ENCODE assay signal across 1 cellular context in the genomic region with DNA sequence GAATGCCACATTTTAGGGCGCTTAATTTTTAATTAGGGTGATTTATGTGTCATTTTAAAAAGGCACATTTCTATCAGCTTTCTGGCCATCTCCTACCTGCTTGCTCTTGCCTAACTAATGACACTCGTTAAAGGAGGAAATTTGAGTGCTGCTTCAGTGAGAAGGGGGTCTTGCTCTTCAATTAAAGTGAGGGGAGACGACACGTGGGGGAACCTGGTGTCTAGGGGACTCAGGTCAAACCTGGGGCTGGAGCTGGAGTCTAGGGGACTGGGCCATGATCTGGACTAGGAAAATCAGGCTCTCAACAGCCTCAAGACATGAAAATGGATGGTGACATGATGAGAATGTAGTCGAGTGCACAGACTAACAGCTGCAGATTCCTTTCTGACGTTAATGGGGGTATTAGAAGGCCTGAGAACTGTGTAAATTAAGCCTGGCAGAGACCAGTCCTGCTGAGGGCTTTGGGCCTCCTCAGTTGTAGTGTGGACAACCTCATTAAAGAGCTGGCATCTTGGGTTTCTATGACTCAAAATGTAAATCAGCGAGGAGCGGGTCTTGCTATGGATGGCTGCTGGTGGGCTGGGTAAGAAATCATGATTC.
TF ChIP-seq lines count a peak whose summit lies in the region.

No MANE protein-coding gene starts in this region.

TF ChIP-seq in GM23338, 12 proteins besides CTCF, POLR2A, EP300 and RAD21 (continued from another document):
- TF ChIP-seq, protein P1, sequence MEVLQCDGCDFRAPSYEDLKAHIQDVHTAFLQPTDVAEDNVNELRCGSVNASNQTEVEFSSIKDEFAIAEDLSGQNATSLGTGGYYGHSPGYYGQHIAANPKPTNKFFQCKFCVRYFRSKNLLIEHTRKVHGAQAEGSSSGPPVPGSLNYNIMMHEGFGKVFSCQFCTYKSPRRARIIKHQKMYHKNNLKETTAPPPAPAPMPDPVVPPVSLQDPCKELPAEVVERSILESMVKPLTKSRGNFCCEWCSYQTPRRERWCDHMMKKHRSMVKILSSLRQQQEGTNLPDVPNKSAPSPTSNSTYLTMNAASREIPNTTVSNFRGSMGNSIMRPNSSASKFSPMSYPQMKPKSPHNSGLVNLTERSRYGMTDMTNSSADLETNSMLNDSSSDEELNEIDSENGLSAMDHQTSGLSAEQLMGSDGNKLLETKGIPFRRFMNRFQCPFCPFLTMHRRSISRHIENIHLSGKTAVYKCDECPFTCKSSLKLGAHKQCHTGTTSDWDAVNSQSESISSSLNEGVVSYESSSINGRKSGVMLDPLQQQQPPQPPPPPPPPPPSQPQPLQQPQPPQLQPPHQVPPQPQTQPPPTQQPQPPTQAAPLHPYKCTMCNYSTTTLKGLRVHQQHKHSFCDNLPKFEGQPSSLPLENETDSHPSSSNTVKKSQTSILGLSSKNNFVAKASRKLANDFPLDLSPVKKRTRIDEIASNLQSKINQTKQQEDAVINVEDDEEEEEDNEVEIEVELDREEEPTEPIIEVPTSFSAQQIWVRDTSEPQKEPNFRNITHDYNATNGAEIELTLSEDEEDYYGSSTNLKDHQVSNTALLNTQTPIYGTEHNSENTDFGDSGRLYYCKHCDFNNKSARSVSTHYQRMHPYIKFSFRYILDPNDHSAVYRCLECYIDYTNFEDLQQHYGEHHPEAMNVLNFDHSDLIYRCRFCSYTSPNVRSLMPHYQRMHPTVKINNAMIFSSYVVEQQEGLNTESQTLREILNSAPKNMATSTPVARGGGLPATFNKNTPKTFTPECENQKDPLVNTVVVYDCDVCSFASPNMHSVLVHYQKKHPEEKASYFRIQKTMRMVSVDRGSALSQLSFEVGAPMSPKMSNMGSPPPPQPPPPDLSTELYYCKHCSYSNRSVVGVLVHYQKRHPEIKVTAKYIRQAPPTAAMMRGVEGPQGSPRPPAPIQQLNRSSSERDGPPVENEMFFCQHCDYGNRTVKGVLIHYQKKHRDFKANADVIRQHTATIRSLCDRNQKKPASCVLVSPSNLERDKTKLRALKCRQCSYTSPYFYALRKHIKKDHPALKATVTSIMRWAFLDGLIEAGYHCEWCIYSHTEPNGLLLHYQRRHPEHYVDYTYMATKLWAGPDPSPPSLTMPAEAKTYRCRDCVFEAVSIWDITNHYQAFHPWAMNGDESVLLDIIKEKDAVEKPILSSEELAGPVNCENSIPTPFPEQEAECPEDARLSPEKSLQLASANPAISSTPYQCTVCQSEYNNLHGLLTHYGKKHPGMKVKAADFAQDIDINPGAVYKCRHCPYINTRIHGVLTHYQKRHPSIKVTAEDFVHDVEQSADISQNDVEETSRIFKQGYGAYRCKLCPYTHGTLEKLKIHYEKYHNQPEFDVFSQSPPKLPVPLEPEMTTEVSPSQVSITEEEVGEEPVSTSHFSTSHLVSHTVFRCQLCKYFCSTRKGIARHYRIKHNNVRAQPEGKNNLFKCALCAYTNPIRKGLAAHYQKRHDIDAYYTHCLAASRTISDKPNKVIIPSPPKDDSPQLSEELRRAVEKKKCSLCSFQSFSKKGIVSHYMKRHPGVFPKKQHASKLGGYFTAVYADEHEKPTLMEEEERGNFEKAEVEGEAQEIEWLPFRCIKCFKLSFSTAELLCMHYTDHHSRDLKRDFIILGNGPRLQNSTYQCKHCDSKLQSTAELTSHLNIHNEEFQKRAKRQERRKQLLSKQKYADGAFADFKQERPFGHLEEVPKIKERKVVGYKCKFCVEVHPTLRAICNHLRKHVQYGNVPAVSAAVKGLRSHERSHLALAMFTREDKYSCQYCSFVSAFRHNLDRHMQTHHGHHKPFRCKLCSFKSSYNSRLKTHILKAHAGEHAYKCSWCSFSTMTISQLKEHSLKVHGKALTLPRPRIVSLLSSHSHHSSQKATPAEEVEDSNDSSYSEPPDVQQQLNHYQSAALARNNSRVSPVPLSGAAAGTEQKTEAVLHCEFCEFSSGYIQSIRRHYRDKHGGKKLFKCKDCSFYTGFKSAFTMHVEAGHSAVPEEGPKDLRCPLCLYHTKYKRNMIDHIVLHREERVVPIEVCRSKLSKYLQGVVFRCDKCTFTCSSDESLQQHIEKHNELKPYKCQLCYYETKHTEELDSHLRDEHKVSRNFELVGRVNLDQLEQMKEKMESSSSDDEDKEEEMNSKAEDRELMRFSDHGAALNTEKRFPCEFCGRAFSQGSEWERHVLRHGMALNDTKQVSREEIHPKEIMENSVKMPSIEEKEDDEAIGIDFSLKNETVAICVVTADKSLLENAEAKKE (CRISPR knock-in tag; IDR thresholded peaks at IDR 0.05) = no peak
- TF ChIP-seq POLR2AphosphoS5 (IDR thresholded peaks at IDR 0.05; ENCODE audit: low read depth) (no peak), CREB1 (CRISPR knock-in tag; IDR thresholded peaks at IDR 0.05; ENCODE audit: low read depth) (no peak), ZNF114 (CRISPR knock-in tag; IDR thresholded peaks at IDR 0.05) (no peak), JUNB (IDR thresholded peaks at IDR 0.05; ENCODE audit: unreplicated experiment) (no peak)
- TF ChIP-seq, protein P2, sequence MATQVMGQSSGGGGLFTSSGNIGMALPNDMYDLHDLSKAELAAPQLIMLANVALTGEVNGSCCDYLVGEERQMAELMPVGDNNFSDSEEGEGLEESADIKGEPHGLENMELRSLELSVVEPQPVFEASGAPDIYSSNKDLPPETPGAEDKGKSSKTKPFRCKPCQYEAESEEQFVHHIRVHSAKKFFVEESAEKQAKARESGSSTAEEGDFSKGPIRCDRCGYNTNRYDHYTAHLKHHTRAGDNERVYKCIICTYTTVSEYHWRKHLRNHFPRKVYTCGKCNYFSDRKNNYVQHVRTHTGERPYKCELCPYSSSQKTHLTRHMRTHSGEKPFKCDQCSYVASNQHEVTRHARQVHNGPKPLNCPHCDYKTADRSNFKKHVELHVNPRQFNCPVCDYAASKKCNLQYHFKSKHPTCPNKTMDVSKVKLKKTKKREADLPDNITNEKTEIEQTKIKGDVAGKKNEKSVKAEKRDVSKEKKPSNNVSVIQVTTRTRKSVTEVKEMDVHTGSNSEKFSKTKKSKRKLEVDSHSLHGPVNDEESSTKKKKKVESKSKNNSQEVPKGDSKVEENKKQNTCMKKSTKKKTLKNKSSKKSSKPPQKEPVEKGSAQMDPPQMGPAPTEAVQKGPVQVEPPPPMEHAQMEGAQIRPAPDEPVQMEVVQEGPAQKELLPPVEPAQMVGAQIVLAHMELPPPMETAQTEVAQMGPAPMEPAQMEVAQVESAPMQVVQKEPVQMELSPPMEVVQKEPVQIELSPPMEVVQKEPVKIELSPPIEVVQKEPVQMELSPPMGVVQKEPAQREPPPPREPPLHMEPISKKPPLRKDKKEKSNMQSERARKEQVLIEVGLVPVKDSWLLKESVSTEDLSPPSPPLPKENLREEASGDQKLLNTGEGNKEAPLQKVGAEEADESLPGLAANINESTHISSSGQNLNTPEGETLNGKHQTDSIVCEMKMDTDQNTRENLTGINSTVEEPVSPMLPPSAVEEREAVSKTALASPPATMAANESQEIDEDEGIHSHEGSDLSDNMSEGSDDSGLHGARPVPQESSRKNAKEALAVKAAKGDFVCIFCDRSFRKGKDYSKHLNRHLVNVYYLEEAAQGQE (IDR thresholded peaks at IDR 0.05; ENCODE audit: unreplicated experiment) = no peak
